Comparison of ENCODE assay signal across 1 cellular context in genomic region chr15:45198337-45199135, GRCh38.
A peak's percentile ranks its signal among the peaks of the same experiment; 100 is the strongest.
TF ChIP-seq lines count a peak whose summit lies in the region.

No MANE protein-coding gene starts in this region.

TF ChIP-seq in HCT116, 20 proteins besides CTCF, POLR2A, EP300 and RAD21 (continued from another document):
- TF ChIP-seq ZBTB33 (IDR thresholded peaks at IDR 0.05; ENCODE audit: extremely low read depth, insufficient replicate concordance, low read length): peak; percentile 80
- TF ChIP-seq YY1 (IDR thresholded peaks at IDR 0.05; ENCODE audit: extremely low read depth, insufficient replicate concordance, low read depth, low read length): peak; percentile 54
- no peak for TF ChIP-seq JUND (IDR thresholded peaks at IDR 0.05)
- TF ChIP-seq ZFX (IDR thresholded peaks at IDR 0.05): no peak
- no peak for TF ChIP-seq ATF3 (IDR thresholded peaks at IDR 0.05)
- no peak for TF ChIP-seq EZH2 (IDR thresholded peaks at IDR 0.05)
- no peak for TF ChIP-seq ZNF274 (IDR thresholded peaks at IDR 0.05; ENCODE audit: low read depth, low read length)
- TF ChIP-seq MAX (IDR thresholded peaks at IDR 0.05): no peak
- no peak for TF ChIP-seq EZH2phosphoT487 (IDR thresholded peaks at IDR 0.05; ENCODE audit: borderline replicate concordance)
- no peak for TF ChIP-seq CBX3 (IDR thresholded peaks at IDR 0.05; ENCODE audit: low read depth)
